In the genomic region with DNA sequence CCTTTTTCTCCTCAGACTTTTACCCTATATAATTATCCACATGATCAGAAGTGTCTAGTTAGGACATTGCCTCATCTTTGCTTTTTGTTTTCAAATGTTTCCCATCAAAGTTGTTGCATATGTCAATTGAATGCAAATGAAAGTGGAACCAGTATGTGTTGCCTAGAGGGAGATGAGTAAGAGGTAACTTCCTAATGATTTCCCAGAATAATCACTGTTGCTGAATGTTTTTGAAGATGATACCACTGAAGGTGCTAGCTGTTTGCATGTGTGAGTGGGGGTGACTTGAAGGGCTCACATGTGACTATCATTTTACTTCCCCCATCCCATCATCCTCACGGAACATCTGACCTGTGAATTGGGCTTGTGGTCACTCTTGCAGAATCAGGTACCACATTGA, we compare ENCODE assay signal across 16 cellular contexts. TPM values are rescaled to one million over a fixed set of nuclear protein-coding genes. Genes with fewer than 3 reads are reported as not detected.
DNase-seq lines count a peak whose midpoint lies in the region; ATAC-seq, FAIRE-seq and TF ChIP-seq lines count a peak whose summit lies in the region.
"Had no signal": no experiment of that assay in that cellular context is flagged by ENCODE, and none has a peak within 500 bp of the region (broad histone marks: within the 10 kb centered on the region; RNA-seq: fewer than 3 reads in every experiment).

No MANE protein-coding gene starts in this region.

- no peaks in the 10 kb centered on the region for H3K9me3 Mint-ChIP-seq in activated CD8-positive, alpha-beta memory T cell treated with anti-CD3 and anti-CD28 coated beads, Interleukin-2, amount 10 ng/mL, durations not matched to agents 7 days and 5 days (ENCODE audit: low read depth)
- no peaks in the 10 kb centered on the region for H3K9me3 Mint-ChIP-seq in activated T-helper 17 cell treated with anti-CD3 and anti-CD28 coated beads, Interleukin-2, amount 50 U/mL, for 72 hours
- peaks cover 0 to 3% of the 10 kb centered on the region in 2 donors for H3K9me3 Mint-ChIP-seq in stimulated activated naive B cell treated with anti-CD40 and anti-IgM and Interleukin-4, amounts not matched to agents 10 μg/mL and 1 μg/mL and 100 μg/mL, for 72 hours
- H3K9me3 Mint-ChIP-seq: CD14-positive monocyte; CD8-positive, alpha-beta T cell; H9 had no signal

- H3K27me3 ChIP-seq in bronchial epithelial cell (ENCODE audit: control insufficient read depth, insufficient read depth, low read length): no peaks in the 10 kb centered on the region

- peak; percentile 33 for ATAC-seq in activated CD8-positive, alpha-beta memory T cell treated with anti-CD3 and anti-CD28 coated beads, Interleukin-2, amount 10 ng/mL, durations not matched to agents 7 days and 5 days
- peak; percentile 60 for ATAC-seq in activated T-helper 17 cell treated with anti-CD3 and anti-CD28 coated beads, Interleukin-2, amount 50 U/mL, for 72 hours (replicated peaks)
- peak; percentile 25 for ATAC-seq in stimulated activated naive B cell treated with anti-CD40 and anti-IgM and Interleukin-4, amounts not matched to agents 10 μg/mL and 1 μg/mL and 100 μg/mL, for 72 hours (replicated peaks)
- ATAC-seq: CD8-positive, alpha-beta T cell had no signal

- no peak overlapping the region for H3K4me3 Mint-ChIP-seq in activated CD8-positive, alpha-beta memory T cell treated with anti-CD3 and anti-CD28 coated beads, Interleukin-2, amount 10 ng/mL, durations not matched to agents 7 days and 5 days
- H3K4me3 Mint-ChIP-seq in activated T-helper 17 cell treated with anti-CD3 and anti-CD28 coated beads, Interleukin-2, amount 50 U/mL, for 72 hours: peak overlapping the region; percentile 15
- H3K4me3 Mint-ChIP-seq in stimulated activated naive B cell treated with anti-CD40 and anti-IgM and Interleukin-4, amounts not matched to agents 10 μg/mL and 1 μg/mL and 100 μg/mL, for 72 hours: no peak overlapping the region
- H3K4me3 Mint-ChIP-seq: CD14-positive monocyte; CD8-positive, alpha-beta T cell; H9 had no signal

- no peaks in the 10 kb centered on the region for H3K27me3 Mint-ChIP-seq in activated CD8-positive, alpha-beta memory T cell treated with anti-CD3 and anti-CD28 coated beads, Interleukin-2, amount 10 ng/mL, durations not matched to agents 7 days and 5 days
- H3K27me3 Mint-ChIP-seq in activated T-helper 17 cell treated with anti-CD3 and anti-CD28 coated beads, Interleukin-2, amount 50 U/mL, for 72 hours: no peaks in the 10 kb centered on the region
- H3K27me3 Mint-ChIP-seq in stimulated activated naive B cell treated with anti-CD40 and anti-IgM and Interleukin-4, amounts not matched to agents 10 μg/mL and 1 μg/mL and 100 μg/mL, for 72 hours: no peaks in the 10 kb centered on the region

- no peak overlapping the region for H3K27ac ChIP-seq in caudate nucleus (ENCODE audit: low read depth, low read length)

- DNase-seq in activated CD8-positive, alpha-beta memory T cell treated with anti-CD3 and anti-CD28 coated beads, Interleukin-2, amount 10 ng/mL, durations not matched to agents 7 days and 5 days: no peak
- no peak for DNase-seq in activated CD8-positive, alpha-beta memory T cell treated with anti-CD3 and anti-CD28 coated beads, Interleukin-2, amount 50 U/mL, for 4 hours
- DNase-seq in bronchial epithelial cell (ENCODE audit: low read depth): peak; percentile 14
- DNase-seq in stimulated activated naive B cell treated with anti-CD40 and anti-IgM and Interleukin-4, amounts not matched to agents 10 μg/mL and 1 μg/mL and 100 μg/mL, for 72 hours: no peak
- DNase-seq in caudate nucleus (lab: John Stamatoyannopoulos, UW): no peak
- DNase-seq: CD8-positive, alpha-beta T cell; COR-L47; DND-41; GDM1; GOT3; H9 had no signal

- no peak overlapping the region for H3K27ac Mint-ChIP-seq in activated CD8-positive, alpha-beta memory T cell treated with anti-CD3 and anti-CD28 coated beads, Interleukin-2, amount 10 ng/mL, durations not matched to agents 7 days and 5 days
- H3K27ac Mint-ChIP-seq in activated T-helper 17 cell treated with anti-CD3 and anti-CD28 coated beads, Interleukin-2, amount 50 U/mL, for 72 hours: peak overlapping the region; percentile 43
- no peak overlapping the region for H3K27ac Mint-ChIP-seq in stimulated activated naive B cell treated with anti-CD40 and anti-IgM and Interleukin-4, amounts not matched to agents 10 μg/mL and 1 μg/mL and 100 μg/mL, for 72 hours
- H3K27ac Mint-ChIP-seq: CD14-positive monocyte; CD8-positive, alpha-beta T cell; H9 had no signal

- H3K36me3 ChIP-seq in bronchial epithelial cell (ENCODE audit: control insufficient read depth, insufficient read depth, low read length): no peaks in the 10 kb centered on the region

- TF ChIP-seq CTCF in bronchial epithelial cell (IDR thresholded peaks at IDR 0.05; ENCODE audit: insufficient read depth, low read length, severe bottlenecking): no peak

- no peak for FAIRE-seq in bronchial epithelial cell (lab: Jason Lieb, UNC)
- FAIRE-seq: GM19239 had no signal

- CTCF ChIA-PET in activated CD8-positive, alpha-beta memory T cell treated with anti-CD3 and anti-CD28 coated beads, Interleukin-2, amount 10 ng/mL, durations not matched to agents 7 days and 5 days (lab: Charles Lee): no interaction called here

- H3K36me3 Mint-ChIP-seq in activated CD8-positive, alpha-beta memory T cell treated with anti-CD3 and anti-CD28 coated beads, Interleukin-2, amount 10 ng/mL, durations not matched to agents 7 days and 5 days: peaks cover 2% of the 10 kb centered on the region
- H3K36me3 Mint-ChIP-seq in activated T-helper 17 cell treated with anti-CD3 and anti-CD28 coated beads, Interleukin-2, amount 50 U/mL, for 72 hours (ENCODE audit: low read depth): no peaks in the 10 kb centered on the region
- H3K36me3 Mint-ChIP-seq in stimulated activated naive B cell treated with anti-CD40 and anti-IgM and Interleukin-4, amounts not matched to agents 10 μg/mL and 1 μg/mL and 100 μg/mL, for 72 hours: no peaks in the 10 kb centered on the region
- H3K36me3 Mint-ChIP-seq: CD14-positive monocyte; CD8-positive, alpha-beta T cell had no signal

- H3K4me3 ChIP-seq in bronchial epithelial cell (ENCODE audit: low read depth, low read length): no peak overlapping the region

- peaks cover 20% of the 10 kb centered on the region for H3K4me1 Mint-ChIP-seq in activated CD8-positive, alpha-beta memory T cell treated with anti-CD3 and anti-CD28 coated beads, Interleukin-2, amount 10 ng/mL, durations not matched to agents 7 days and 5 days
- H3K4me1 Mint-ChIP-seq in activated T-helper 17 cell treated with anti-CD3 and anti-CD28 coated beads, Interleukin-2, amount 50 U/mL, for 72 hours: peaks cover 6% of the 10 kb centered on the region
- peaks cover 0 to 16% of the 10 kb centered on the region in 2 donors for H3K4me1 Mint-ChIP-seq in stimulated activated naive B cell treated with anti-CD40 and anti-IgM and Interleukin-4, amounts not matched to agents 10 μg/mL and 1 μg/mL and 100 μg/mL, for 72 hours
- H3K4me1 Mint-ChIP-seq: CD14-positive monocyte, H9 had no signal

RNA-seq across cellular contexts. Expression of gene PAK3, which starts 34.0 kb away (rescaled TPM):
- under 1 TPM; 0.26 to 0.53 TPM for total RNA-seq in activated CD8-positive, alpha-beta memory T cell treated with anti-CD3 and anti-CD28 coated beads, Interleukin-2, amount 10 ng/mL, durations not matched to agents 7 days and 5 days
- total RNA-seq in activated T-helper 17 cell treated with anti-CD3 and anti-CD28 coated beads, Interleukin-2, amount 50 U/mL, for 72 hours: 1 to 10 TPM in 1 of 2 donors, under 1 TPM in 1; 0.67 to 2.4 TPM
- under 0.01 TPM in 1 of 2 replicates, not detected in the other for total RNA-seq in bronchial epithelial cell
- total RNA-seq: A673, HT1080 had no signal
